In the genomic region with DNA sequence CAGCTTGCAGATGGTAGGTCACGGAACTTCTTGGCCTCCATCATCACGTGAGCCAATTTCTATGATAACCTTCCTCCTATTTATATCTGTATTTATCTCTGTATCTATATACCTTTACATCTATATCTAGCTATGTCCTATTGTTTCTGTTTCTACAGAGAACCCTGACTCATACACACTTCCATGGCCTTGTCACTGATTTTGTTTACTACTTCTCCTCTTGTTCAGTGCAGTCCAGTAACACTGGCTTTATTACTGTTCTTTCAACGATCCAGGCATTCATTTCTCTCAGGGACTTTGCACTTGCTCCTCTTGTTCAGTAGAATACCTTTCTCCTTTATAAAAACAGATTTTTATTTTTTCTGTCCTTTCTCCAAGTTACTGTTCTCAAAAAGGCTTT, we compare ENCODE assay signal across 28 cellular contexts.
"Had no signal": no experiment of that assay in that cellular context is flagged by ENCODE, and none has a peak within 500 bp of the region (broad histone marks: within the 10 kb centered on the region; RNA-seq: fewer than 3 reads in every experiment).

No MANE protein-coding gene starts in this region.

- H3K9me3 Mint-ChIP-seq: activated CD4-positive, alpha-beta memory T cell treated with anti-CD3 and anti-CD28 coated beads, Interleukin-2, amount 10 ng/mL, durations not matched to agents 7 days and 5 days; activated CD4-positive, alpha-beta T cell treated with anti-CD3 and anti-CD28 coated beads, Interleukin-2, amount 10 ng/mL, durations not matched to agents 7 days and 5 days; activated naive CD4-positive, alpha-beta T cell treated with anti-CD3 and anti-CD28 coated beads, Interleukin-2, amount 10 ng/mL, durations not matched to agents 7 days and 5 days; activated naive CD4-positive, alpha-beta T cell treated with anti-CD3 and anti-CD28 coated beads, Interleukin-2, amount 50 U/mL, for 72 hours; activated naive CD8-positive, alpha-beta T cell treated with anti-CD3 and anti-CD28 coated beads, Interleukin-2, amount 10 ng/mL, durations not matched to agents 7 days and 5 days; activated T-cell treated with anti-CD3 and anti-CD28 coated beads, Interleukin-2, amount 50 U/mL, for 24 hours had no signal

- H3K27ac Mint-ChIP-seq: activated CD4-positive, alpha-beta memory T cell treated with anti-CD3 and anti-CD28 coated beads, Interleukin-2, amount 10 ng/mL, durations not matched to agents 7 days and 5 days; activated CD4-positive, alpha-beta T cell treated with anti-CD3 and anti-CD28 coated beads, Interleukin-2, amount 10 ng/mL, durations not matched to agents 7 days and 5 days; activated naive CD4-positive, alpha-beta T cell treated with anti-CD3 and anti-CD28 coated beads, Interleukin-2, amount 10 ng/mL, durations not matched to agents 7 days and 5 days; activated naive CD4-positive, alpha-beta T cell treated with anti-CD3 and anti-CD28 coated beads, Interleukin-2, amount 50 U/mL, for 72 hours; activated naive CD8-positive, alpha-beta T cell treated with anti-CD3 and anti-CD28 coated beads, Interleukin-2, amount 10 ng/mL, durations not matched to agents 7 days and 5 days; activated T-cell treated with anti-CD3 and anti-CD28 coated beads, Interleukin-2, amount 50 U/mL, for 24 hours; activated T-cell treated with anti-CD3 and anti-CD28 coated beads, Interleukin-2, amount 50 U/mL, for 72 hours; brain had no signal

- H3K36me3 Mint-ChIP-seq: activated naive CD4-positive, alpha-beta T cell treated with anti-CD3 and anti-CD28 coated beads, Interleukin-2, amount 10 ng/mL, durations not matched to agents 7 days and 5 days; activated naive CD4-positive, alpha-beta T cell treated with anti-CD3 and anti-CD28 coated beads, Interleukin-2, amount 50 U/mL, for 72 hours; activated naive CD8-positive, alpha-beta T cell treated with anti-CD3 and anti-CD28 coated beads, Interleukin-2, amount 10 ng/mL, durations not matched to agents 7 days and 5 days; brain had no signal

- H3K4me1 Mint-ChIP-seq: activated CD4-positive, alpha-beta memory T cell treated with anti-CD3 and anti-CD28 coated beads, Interleukin-2, amount 10 ng/mL, durations not matched to agents 7 days and 5 days; activated CD4-positive, alpha-beta T cell treated with anti-CD3 and anti-CD28 coated beads, Interleukin-2, amount 10 ng/mL, durations not matched to agents 7 days and 5 days; activated naive CD4-positive, alpha-beta T cell treated with anti-CD3 and anti-CD28 coated beads, Interleukin-2, amount 10 ng/mL, durations not matched to agents 7 days and 5 days; activated naive CD8-positive, alpha-beta T cell treated with anti-CD3 and anti-CD28 coated beads, Interleukin-2, amount 10 ng/mL, durations not matched to agents 7 days and 5 days; brain had no signal

- H3K27me3 ChIP-seq: ascending aorta, breast epithelium, cardiac muscle cell, colonic mucosa, esophagus squamous epithelium, gastroesophageal sphincter, heart right ventricle had no signal

- ATAC-seq: activated naive CD4-positive, alpha-beta T cell treated with anti-CD3 and anti-CD28 coated beads, Interleukin-2, amount 50 U/mL, for 72 hours; activated T-cell treated with anti-CD3 and anti-CD28 coated beads, Interleukin-2, amount 50 U/mL, for 72 hours; gastroesophageal sphincter; heart right ventricle had no signal

- H3K9me3 ChIP-seq: breast epithelium, colonic mucosa, esophagus squamous epithelium, gastroesophageal sphincter, heart right ventricle had no signal

- H3K27me3 Mint-ChIP-seq: activated CD4-positive, alpha-beta memory T cell treated with anti-CD3 and anti-CD28 coated beads, Interleukin-2, amount 10 ng/mL, durations not matched to agents 7 days and 5 days; activated CD4-positive, alpha-beta T cell treated with anti-CD3 and anti-CD28 coated beads, Interleukin-2, amount 10 ng/mL, durations not matched to agents 7 days and 5 days; activated naive CD4-positive, alpha-beta T cell treated with anti-CD3 and anti-CD28 coated beads, Interleukin-2, amount 10 ng/mL, durations not matched to agents 7 days and 5 days; activated naive CD8-positive, alpha-beta T cell treated with anti-CD3 and anti-CD28 coated beads, Interleukin-2, amount 10 ng/mL, durations not matched to agents 7 days and 5 days; activated T-cell treated with anti-CD3 and anti-CD28 coated beads, Interleukin-2, amount 50 U/mL, for 24 hours had no signal

- H3K4me3 Mint-ChIP-seq: activated CD4-positive, alpha-beta memory T cell treated with anti-CD3 and anti-CD28 coated beads, Interleukin-2, amount 10 ng/mL, durations not matched to agents 7 days and 5 days; activated CD4-positive, alpha-beta T cell treated with anti-CD3 and anti-CD28 coated beads, Interleukin-2, amount 10 ng/mL, durations not matched to agents 7 days and 5 days; activated naive CD4-positive, alpha-beta T cell treated with anti-CD3 and anti-CD28 coated beads, Interleukin-2, amount 10 ng/mL, durations not matched to agents 7 days and 5 days; activated naive CD8-positive, alpha-beta T cell treated with anti-CD3 and anti-CD28 coated beads, Interleukin-2, amount 10 ng/mL, durations not matched to agents 7 days and 5 days; activated T-cell treated with anti-CD3 and anti-CD28 coated beads, Interleukin-2, amount 50 U/mL, for 24 hours; activated T-cell treated with anti-CD3 and anti-CD28 coated beads, Interleukin-2, amount 50 U/mL, for 72 hours; brain had no signal

- H3K36me3 ChIP-seq: ascending aorta, breast epithelium, cardiac muscle cell, colonic mucosa, esophagus squamous epithelium, gastroesophageal sphincter, heart right ventricle had no signal

- H3K4me3 ChIP-seq: ascending aorta, breast epithelium, cardiac muscle cell, colonic mucosa, esophagus squamous epithelium, gastroesophageal sphincter, heart right ventricle had no signal

- DNase-seq: activated CD4-positive, alpha-beta memory T cell treated with anti-CD3 and anti-CD28 coated beads, Interleukin-2, amount 10 ng/mL, durations not matched to agents 7 days and 5 days; activated CD4-positive, alpha-beta T cell treated with anti-CD3 and anti-CD28 coated beads for 1 hour; activated CD4-positive, alpha-beta T cell treated with anti-CD3 and anti-CD28 coated beads for 4 hours; activated CD4-positive, alpha-beta T cell treated with anti-CD3 and anti-CD28 coated beads, Interleukin-2, amount 10 ng/mL, durations not matched to agents 7 days and 5 days; activated CD4-positive, alpha-beta T cell treated with anti-CD3 and anti-CD28 coated beads, Interleukin-2, amount 50 U/mL, for 4 hours; activated CD8-positive, alpha-beta memory T cell treated with anti-CD3 and anti-CD28 coated beads, Interleukin-2, amount 50 U/mL, for 48 hours; activated gamma-delta T cell; activated naive CD4-positive, alpha-beta T cell; activated naive CD4-positive, alpha-beta T cell treated with anti-CD3 and anti-CD28 coated beads, Interleukin-2, amount 10 ng/mL, durations not matched to agents 7 days and 5 days; activated naive CD8-positive, alpha-beta T cell treated with anti-CD3 and anti-CD28 coated beads, Interleukin-2, amount 10 ng/mL, durations not matched to agents 7 days and 5 days; activated T-cell treated with anti-CD3 and anti-CD28 coated beads for 4 hours; activated T-cell treated with anti-CD3 and anti-CD28 coated beads, Interleukin-2, amount 50 U/mL, for 24 hours; activated T-cell treated with anti-CD3 and anti-CD28 coated beads, Interleukin-2, amount 50 U/mL, for 72 hours; central memory CD4-positive, alpha-beta T cell; cerebellar nuclear complex; colonic mucosa; effector CD8-positive, alpha-beta T cell; esophagus squamous epithelium; foreskin melanocyte; heart right ventricle; T-helper 2 cell had no signal

- H3K27ac ChIP-seq: ascending aorta, breast epithelium, cardiac muscle cell, colonic mucosa, epithelial cell of prostate, esophagus squamous epithelium, gastroesophageal sphincter, heart right ventricle had no signal

- H3K4me1 ChIP-seq: ascending aorta, breast epithelium, colonic mucosa, esophagus squamous epithelium, gastroesophageal sphincter, heart right ventricle had no signal
